ENCODE assay signal across 8 cellular contexts in the genomic region with DNA sequence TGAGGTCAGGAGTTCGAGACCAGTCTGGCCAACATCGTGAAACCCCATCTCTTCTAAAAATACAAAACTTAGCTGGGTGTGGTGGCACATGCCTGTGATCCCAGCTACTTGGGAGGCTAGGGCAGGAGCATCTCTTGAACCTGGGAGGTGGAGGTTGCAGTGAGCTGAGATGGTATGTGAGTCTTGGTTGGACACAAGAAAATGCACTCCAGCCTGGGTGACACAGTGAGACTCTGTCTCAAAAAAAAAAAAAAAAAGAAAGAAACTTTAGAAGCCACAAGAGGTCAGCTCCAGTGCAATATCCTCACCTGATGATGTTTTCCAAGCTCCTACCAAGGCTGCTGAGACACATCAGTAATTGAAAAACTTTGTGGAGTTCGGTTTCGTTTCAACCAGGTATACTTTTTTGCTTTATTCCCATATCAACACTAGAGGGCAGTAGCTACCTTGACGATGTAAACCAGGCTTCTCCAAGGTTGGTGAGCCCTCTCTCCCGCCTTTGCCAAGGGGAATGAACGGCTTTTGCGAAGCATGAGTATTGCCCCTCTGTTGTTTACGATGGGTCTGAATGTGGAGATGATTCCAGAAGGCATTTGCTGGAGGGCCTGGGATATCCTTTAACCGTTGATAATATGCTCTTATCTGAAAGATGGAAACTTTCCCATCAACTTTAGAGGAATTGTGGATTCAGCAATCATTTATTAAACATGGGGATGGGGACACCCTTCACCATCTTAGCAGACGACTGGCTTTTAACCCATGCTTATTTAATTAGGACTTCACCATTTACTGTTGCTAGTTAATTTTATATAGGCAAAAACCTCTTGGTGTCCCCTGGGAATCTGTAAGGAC.
DNase-seq lines count a peak whose midpoint lies in the region; ATAC-seq and TF ChIP-seq lines count a peak whose summit lies in the region.

No MANE protein-coding gene starts in this region.

- peak overlapping the region in 1 of 2 donors; percentile 42 for H3K27ac Mint-ChIP-seq in activated naive CD4-positive, alpha-beta T cell treated with anti-CD3 and anti-CD28 coated beads, Interleukin-2, amount 50 U/mL, for 72 hours

- DNase-seq in activated naive CD4-positive, alpha-beta T cell treated with anti-CD3 and anti-CD28 coated beads, Interleukin-2, amount 50 U/mL, for 72 hours (ENCODE audit: low spot score in 2 of 2): no peak
- DNase-seq in activated naive CD4-positive, alpha-beta T cell treated with Interleukin-2 at 50 U/mL for 16 hours: no peak
- DNase-seq in NCI-H446 (lab: John Stamatoyannopoulos, UW): peak; percentile 41 to 86
- peak; percentile 41 to 43 for DNase-seq in activated T-cell treated with anti-CD3 and anti-CD28 coated beads, Interleukin-2, amount 50 U/mL, for 48 hours
- peak in 41 of 42 donors; percentile 6 to 79 (median 45) for DNase-seq in head of caudate nucleus
- peak; percentile 8 for DNase-seq in prostate gland (ENCODE audit: low spot score)
- DNase-seq in NK-92 (lab: John Stamatoyannopoulos, UW; ENCODE audit: unreplicated experiment): no peak

- TF ChIP-seq POLR2A in prostate gland (IDR thresholded peaks at IDR 0.05): no peak

- peaks cover 2% of the 10 kb centered on the region for H3K27me3 ChIP-seq in prostate gland (replicated peaks; ENCODE audit: insufficient read depth)

- H3K4me3 ChIP-seq in prostate gland: no peak overlapping the region

- intact Hi-C loops in head of caudate nucleus (cut with DNase I): loop anchor here (2.0 to 10.0 kb wide), 3 partner anchors 220 to 774 kb away; a partner anchor contains a TSS
- intact Hi-C loops in prostate gland (cut with DNase I): loop anchor here (2.0 to 10.0 kb wide), 3 partner anchors 550 to 774 kb away; a partner anchor contains a TSS

- no peaks in the 10 kb centered on the region for H3K36me3 ChIP-seq in prostate gland

- ATAC-seq in activated naive CD4-positive, alpha-beta T cell treated with anti-CD3 and anti-CD28 coated beads, Interleukin-2, amount 50 U/mL, for 72 hours: peak; percentile 57
- peak; percentile 47 for ATAC-seq in HG03342 (IDR thresholded peaks at IDR 0.05; ENCODE audit: unreplicated experiment)

- no peaks in the 10 kb centered on the region for H3K9me3 ChIP-seq in prostate gland

- no peak overlapping the region for H3K27ac ChIP-seq in prostate gland

- peak; percentile 53 to 68 (median 67) for TF ChIP-seq CTCF in prostate gland (IDR thresholded peaks at IDR 0.05)

- H3K9me3 Mint-ChIP-seq in activated naive CD4-positive, alpha-beta T cell treated with anti-CD3 and anti-CD28 coated beads, Interleukin-2, amount 50 U/mL, for 72 hours: no peaks in the 10 kb centered on the region

- no peaks in the 10 kb centered on the region for H3K36me3 Mint-ChIP-seq in activated naive CD4-positive, alpha-beta T cell treated with anti-CD3 and anti-CD28 coated beads, Interleukin-2, amount 50 U/mL, for 72 hours

- no peaks in the 10 kb centered on the region for H3K4me1 ChIP-seq in prostate gland (replicated peaks)

- WGBS in prostate gland: 22% methylated on average over 11 of the region's 11 CpGs

Comparison
In these comparisons a context has a peak if more than half of its experiments do, and no peak if none do; other contexts are left out.
1. DNase-seq: peak in NCI-H446 (2 of 2), activated T-cell treated with anti-CD3 and anti-CD28 coated beads, Interleukin-2, amount 50 U/mL, for 48 hours (2 of 2), head of caudate nucleus (41 of 42) and prostate gland (single experiment); none in activated naive CD4-positive, alpha-beta T cell treated with anti-CD3 and anti-CD28 coated beads, Interleukin-2, amount 50 U/mL, for 72 hours (0 of 2), activated naive CD4-positive, alpha-beta T cell treated with Interleukin-2 at 50 U/mL for 16 hours (single experiment) and NK-92 (single experiment).